In genomic region chr5:56595561-56595960, GRCh38 we compare ENCODE assay signal across 1 cellular context.
TF ChIP-seq lines count a peak whose summit lies in the region.

No MANE protein-coding gene starts in this region.

TF ChIP-seq in IMR-90, 13 proteins besides CTCF, POLR2A, EP300 and RAD21 (continued from another document):
- no peak for TF ChIP-seq ELK1 (IDR thresholded peaks at IDR 0.05; ENCODE audit: borderline replicate concordance, low read depth, low read length)
- no peak for TF ChIP-seq RFX5 (IDR thresholded peaks at IDR 0.05; ENCODE audit: low read depth, low read length)
- no peak for TF ChIP-seq CEBPB (IDR thresholded peaks at IDR 0.05; ENCODE audit: low read depth, low read length)
- no peak for TF ChIP-seq USF2 (IDR thresholded peaks at IDR 0.05; ENCODE audit: low read depth, low read length)
- TF ChIP-seq CHD1 (IDR thresholded peaks at IDR 0.05; ENCODE audit: low read depth, low read length) = no peak
- TF ChIP-seq BHLHE40 (IDR thresholded peaks at IDR 0.05; ENCODE audit: low read depth, low read length) = no peak
- TF ChIP-seq MXI1 (IDR thresholded peaks at IDR 0.05; ENCODE audit: borderline replicate concordance, low read depth, low read length) = no peak
- TF ChIP-seq RCOR1 (IDR thresholded peaks at IDR 0.05; ENCODE audit: insufficient replicate concordance, low read length) = no peak
- no peak for TF ChIP-seq MAFK (IDR thresholded peaks at IDR 0.05; ENCODE audit: low read depth, low read length)
TF ChIP-seq in IMR-90: peak in this region for 0.
